ENCODE assay signal across 12 cellular contexts in genomic region chr10:71372882-71373495, GRCh38. TPM values are rescaled to one million over a fixed set of nuclear protein-coding genes. Genes with fewer than 3 reads are reported as not detected.
DNase-seq lines count a peak whose midpoint lies in the region; ATAC-seq and TF ChIP-seq lines count a peak whose summit lies in the region.
"Had no signal": no experiment of that assay in that cellular context is flagged by ENCODE, and none has a peak within 500 bp of the region (broad histone marks: within the 10 kb centered on the region; RNA-seq: fewer than 3 reads in every experiment).

No MANE protein-coding gene starts in this region.

- H3K27me3 ChIP-seq in HL-60 (ENCODE audit: insufficient read depth, poor library complexity, severe bottlenecking) (no peaks in the 10 kb centered on the region), lower lobe of right lung (ENCODE audit: low read depth) (no peaks in the 10 kb centered on the region), psoas muscle (ENCODE audit: insufficient read depth in 3 of 3, low read length in 2 of 3) (no peaks in the 10 kb centered on the region)
- H3K27me3 ChIP-seq: breast epithelium, gastrocnemius medialis had no signal

- H3K27ac ChIP-seq in HL-60 (replicated peaks), result peak overlapping the region; percentile 52
- peak overlapping the region; percentile 56 for H3K27ac ChIP-seq in lower lobe of right lung
- H3K27ac ChIP-seq in psoas muscle, result no peak overlapping the region
- H3K27ac ChIP-seq: gastrocnemius medialis had no signal

- H3K9me3 ChIP-seq in lower lobe of right lung (no peaks in the 10 kb centered on the region), psoas muscle (no peaks in the 10 kb centered on the region)
- H3K9me3 ChIP-seq: breast epithelium, gastrocnemius medialis had no signal

- no peaks in the 10 kb centered on the region for H3K9me3 Mint-ChIP-seq in natural killer cell treated with Interleukin-12 subunit alpha and Interleukin-12 subunit beta and Interleukin-15 and Interleukin-18, amount 100 ng/mL, for 72 hours
- H3K9me3 Mint-ChIP-seq: naive thymus-derived CD4-positive, alpha-beta T cell had no signal

- H3K36me3 ChIP-seq in lower lobe of right lung (no peaks in the 10 kb centered on the region), psoas muscle (ENCODE audit: insufficient read depth in 1 of 2, low read depth in 1 of 2) (no peaks in the 10 kb centered on the region)
- H3K36me3 ChIP-seq: breast epithelium, gastrocnemius medialis had no signal

- no peaks in the 10 kb centered on the region for H3K36me3 Mint-ChIP-seq in natural killer cell treated with Interleukin-12 subunit alpha and Interleukin-12 subunit beta and Interleukin-15 and Interleukin-18, amount 100 ng/mL, for 72 hours
- H3K36me3 Mint-ChIP-seq: naive thymus-derived CD4-positive, alpha-beta T cell had no signal

- 71 to 74% (median 74%) methylated on average over 10 of the region's 10 CpGs for WGBS in psoas muscle, 3 donors

- no peak for TF ChIP-seq CTCF in HL-60 (IDR thresholded peaks at IDR 0.05; ENCODE audit: insufficient read depth, low read length)
- TF ChIP-seq CTCF in lower lobe of right lung (IDR thresholded peaks at IDR 0.05), result no peak
- TF ChIP-seq CTCF in psoas muscle (IDR thresholded peaks at IDR 0.05), result no peak

- H3K4me1 ChIP-seq in lower lobe of right lung, result peaks cover 43% of the 10 kb centered on the region
- H3K4me1 ChIP-seq in psoas muscle, result peaks cover 6% of the 10 kb centered on the region
- H3K4me1 ChIP-seq: breast epithelium had no signal

- H3K4me3 ChIP-seq in HL-60 (replicated peaks; ENCODE audit: insufficient read depth, low read length), result no peak overlapping the region
- no peak overlapping the region for H3K4me3 ChIP-seq in lower lobe of right lung
- no peak overlapping the region for H3K4me3 ChIP-seq in psoas muscle
- H3K4me3 ChIP-seq: breast epithelium, gastrocnemius medialis had no signal

- no peak for DNase-seq in HL-60 (ENCODE audit: low read depth in 1 of 2, low spot score in 1 of 2)
- DNase-seq in lower lobe of right lung, result no peak
- no peak for DNase-seq in natural killer cell treated with Interleukin-12 subunit alpha and Interleukin-12 subunit beta and Interleukin-15 and Interleukin-18, amount 100 ng/mL, for 72 hours (ENCODE audit: low spot score)
- no peak for DNase-seq in psoas muscle
- DNase-seq in SHP77 (lab: John Stamatoyannopoulos, UW), result no peak
- DNase-seq in activated CD4-positive, CD25-positive, alpha-beta regulatory T cell treated with anti-CD3 and anti-CD28 coated beads, Interleukin-2, amount 50 U/mL, for 72 hours, result no peak
- DNase-seq: gastrocnemius medialis; naive thymus-derived CD4-positive, alpha-beta T cell had no signal

- peaks cover 6 to 7% of the 10 kb centered on the region in 2 donors for H3K27me3 Mint-ChIP-seq in natural killer cell treated with Interleukin-12 subunit alpha and Interleukin-12 subunit beta and Interleukin-15 and Interleukin-18, amount 100 ng/mL, for 72 hours

- intact Hi-C loops in lower lobe of right lung (cut with DNase I) (no loop called here), psoas muscle (cut with DNase I) (loop anchor here in 1 of 2 donors (5.0 kb wide), 1 partner anchor 46 kb away; no protein-coding TSS in a partner anchor)

- ATAC-seq in GM18502 (IDR thresholded peaks at IDR 0.05; ENCODE audit: poor library complexity, unreplicated experiment) (peak; percentile 50), GM21737 (IDR thresholded peaks at IDR 0.05; ENCODE audit: unreplicated experiment) (peak; percentile 35), lower lobe of right lung (no peak), psoas muscle (no peak)
- no peak for ATAC-seq in natural killer cell treated with Interleukin-12 subunit alpha and Interleukin-12 subunit beta and Interleukin-15 and Interleukin-18, amount 100 ng/mL, for 72 hours
- ATAC-seq: gastrocnemius medialis; naive thymus-derived CD4-positive, alpha-beta T cell; Panc1 had no signal

- H3K4me3 Mint-ChIP-seq in natural killer cell treated with Interleukin-12 subunit alpha and Interleukin-12 subunit beta and Interleukin-15 and Interleukin-18, amount 100 ng/mL, for 72 hours, result no peak overlapping the region
- H3K4me3 Mint-ChIP-seq: naive thymus-derived CD4-positive, alpha-beta T cell had no signal

- no peak overlapping the region for H3K27ac Mint-ChIP-seq in natural killer cell treated with Interleukin-12 subunit alpha and Interleukin-12 subunit beta and Interleukin-15 and Interleukin-18, amount 100 ng/mL, for 72 hours
- H3K27ac Mint-ChIP-seq: naive thymus-derived CD4-positive, alpha-beta T cell had no signal

- peaks cover 6 to 7% of the 10 kb centered on the region in 2 donors for H3K4me1 Mint-ChIP-seq in natural killer cell treated with Interleukin-12 subunit alpha and Interleukin-12 subunit beta and Interleukin-15 and Interleukin-18, amount 100 ng/mL, for 72 hours (ENCODE audit: low read depth in 2 of 2)

RNA-seq across cellular contexts. Expression of gene CDH23, which starts 23.7 kb away (rescaled TPM):
- total RNA-seq in lower lobe of right lung (9.4 TPM), psoas muscle (1 to 10 TPM; 1.9 to 3.8 (median 2.6) TPM)
- total RNA-seq in natural killer cell treated with Interleukin-12 subunit alpha and Interleukin-12 subunit beta and Interleukin-15 and Interleukin-18, amount 100 ng/mL, for 72 hours, result under 1 TPM in 1 of 2 donors, not detected in 1; 0.06 TPM
- 1 to 10 TPM in 2 of 3 donors, under 1 TPM in 1; 1.00 to 1.2 (median 1.0) TPM for polyA plus RNA-seq in psoas muscle

RNA-seq across cellular contexts. Expression of gene SLC29A3, which starts 53.9 kb away (rescaled TPM):
- total RNA-seq in lower lobe of right lung (13.2 TPM), psoas muscle (1 to 10 TPM in 3 of 4 donors, under 1 TPM in 1; 0.64 to 2.2 (median 1.3) TPM)
- total RNA-seq in natural killer cell treated with Interleukin-12 subunit alpha and Interleukin-12 subunit beta and Interleukin-15 and Interleukin-18, amount 100 ng/mL, for 72 hours, result 1 to 10 TPM; 3.4 to 3.6 TPM
- under 1 TPM; 0.75 to 0.81 (median 0.80) TPM for polyA plus RNA-seq in psoas muscle

Comparison
In these comparisons a context has a peak if more than half of its experiments do, and no peak if none do; other contexts are left out.
1. ATAC-seq: peak in GM18502 (single experiment) and GM21737 (single experiment); none in lower lobe of right lung (0 of 2), natural killer cell treated with Interleukin-12 subunit alpha and Interleukin-12 subunit beta and Interleukin-15 and Interleukin-18, amount 100 ng/mL, for 72 hours (0 of 2) and psoas muscle (0 of 4).